In the genomic region with DNA sequence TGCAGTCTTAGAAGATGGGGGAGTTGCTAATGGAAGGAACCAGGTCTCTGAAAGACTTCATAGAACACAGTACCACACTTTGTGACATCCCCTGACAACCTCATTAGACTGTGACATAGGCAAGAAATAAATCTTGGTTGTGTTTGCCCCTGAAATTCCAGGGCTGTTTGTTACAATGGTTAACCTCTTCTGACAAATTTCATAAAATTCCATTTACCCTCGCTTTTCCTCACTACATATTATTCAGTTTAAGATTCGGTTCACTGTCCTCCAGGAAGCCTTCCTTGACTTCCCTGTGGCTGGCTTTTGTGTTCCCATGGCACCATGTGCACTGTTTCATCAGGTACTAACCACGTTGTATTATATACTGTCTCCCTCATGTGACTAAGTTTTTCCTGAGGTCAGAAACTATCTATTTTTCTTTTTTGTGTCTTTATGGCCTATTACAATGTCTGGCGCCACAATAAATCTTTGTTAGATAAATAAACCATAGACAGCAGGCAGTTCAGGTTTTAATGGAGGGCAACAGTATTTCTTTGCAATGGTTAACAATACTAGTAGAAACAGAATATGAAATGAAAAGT, we compare ENCODE assay signal across 19 cellular contexts. TPM values are rescaled to one million over a fixed set of nuclear protein-coding genes. Genes with fewer than 3 reads are reported as not detected.
"Had no signal": no experiment of that assay in that cellular context is flagged by ENCODE, and none has a peak within 500 bp of the region (broad histone marks: within the 10 kb centered on the region; RNA-seq: fewer than 3 reads in every experiment).

No MANE protein-coding gene starts in this region.

- H3K36me3 Mint-ChIP-seq: activated naive CD4-positive, alpha-beta T cell treated with anti-CD3 and anti-CD28 coated beads, Interleukin-2, amount 50 U/mL, for 72 hours had no signal

- H3K27me3 ChIP-seq: gastroesophageal sphincter, upper lobe of right lung had no signal

- ATAC-seq: activated naive CD4-positive, alpha-beta T cell treated with anti-CD3 and anti-CD28 coated beads, Interleukin-2, amount 50 U/mL, for 72 hours; gastroesophageal sphincter; upper lobe of right lung had no signal

- H3K27me3 Mint-ChIP-seq: stimulated activated naive CD8-positive, alpha-beta T cell treated with anti-CD3 and anti-CD28 coated beads, Interleukin-15, Interleukin-2, amounts not matched to agents 100 ng/mL and 50 ng/mL, for 24 hours had no signal

- H3K9me3 Mint-ChIP-seq: stimulated activated naive CD8-positive, alpha-beta T cell treated with anti-CD3 and anti-CD28 coated beads, Interleukin-15, Interleukin-2, amounts not matched to agents 100 ng/mL and 50 ng/mL, for 24 hours had no signal

- DNase-seq: activated CD4-positive, alpha-beta T cell treated with anti-CD3 and anti-CD28 coated beads, Interleukin-2, amount 50 U/mL, for 1 hour; activated CD4-positive, CD25-positive, alpha-beta regulatory T cell; activated effector memory CD4-positive, alpha-beta T cell treated with anti-CD3 and anti-CD28 coated beads, Interleukin-2, amount 50 U/mL, for 16 hours; activated T-cell treated with anti-CD3 and anti-CD28 coated beads, Interleukin-2, amount 50 U/mL, for 1 hour; amygdala; hippocampal formation; stimulated activated CD4-positive, alpha-beta T cell treated with anti-CD3 and anti-CD28 coated beads, Interleukin-4, amount 100 ng/mL, for 1 hour; stimulated activated CD8-positive, alpha-beta memory T cell treated with anti-CD3 and anti-CD28 coated beads, Interleukin-4, amount 100 ng/mL, for 48 hours; upper lobe of right lung had no signal

- H3K4me3 Mint-ChIP-seq: stimulated activated naive CD8-positive, alpha-beta T cell treated with anti-CD3 and anti-CD28 coated beads, Interleukin-15, Interleukin-2, amounts not matched to agents 100 ng/mL and 50 ng/mL, for 24 hours had no signal

- H3K27ac ChIP-seq: gastroesophageal sphincter, parathyroid adenoma, upper lobe of right lung had no signal

- H3K27ac Mint-ChIP-seq: activated naive CD4-positive, alpha-beta T cell treated with anti-CD3 and anti-CD28 coated beads, Interleukin-2, amount 50 U/mL, for 72 hours; stimulated activated naive CD8-positive, alpha-beta T cell treated with anti-CD3 and anti-CD28 coated beads, Interleukin-15, Interleukin-2, amounts not matched to agents 100 ng/mL and 50 ng/mL, for 24 hours had no signal

- H3K9me3 ChIP-seq: gastroesophageal sphincter, upper lobe of right lung had no signal

RNA-seq across cellular contexts. Expression of a gene that starts 54.2 kb away (rescaled TPM):
- total RNA-seq: activated naive CD4-positive, alpha-beta T cell treated with anti-CD3 and anti-CD28 coated beads, Interleukin-2, amount 50 U/mL, for 72 hours; fibroblast of lung; gastroesophageal sphincter; kidney epithelial cell; lower leg skin; renal cortical epithelial cell; T-helper 2 cell treated with Interferon-gamma antibody and Interleukin-4, amounts not matched to agents 100 ng/mL and 5 ng/mL, for 36 hours; temporal lobe; upper lobe of right lung had no signal
- polyA plus RNA-seq: fibroblast of lung had no signal
